In the genomic region with DNA sequence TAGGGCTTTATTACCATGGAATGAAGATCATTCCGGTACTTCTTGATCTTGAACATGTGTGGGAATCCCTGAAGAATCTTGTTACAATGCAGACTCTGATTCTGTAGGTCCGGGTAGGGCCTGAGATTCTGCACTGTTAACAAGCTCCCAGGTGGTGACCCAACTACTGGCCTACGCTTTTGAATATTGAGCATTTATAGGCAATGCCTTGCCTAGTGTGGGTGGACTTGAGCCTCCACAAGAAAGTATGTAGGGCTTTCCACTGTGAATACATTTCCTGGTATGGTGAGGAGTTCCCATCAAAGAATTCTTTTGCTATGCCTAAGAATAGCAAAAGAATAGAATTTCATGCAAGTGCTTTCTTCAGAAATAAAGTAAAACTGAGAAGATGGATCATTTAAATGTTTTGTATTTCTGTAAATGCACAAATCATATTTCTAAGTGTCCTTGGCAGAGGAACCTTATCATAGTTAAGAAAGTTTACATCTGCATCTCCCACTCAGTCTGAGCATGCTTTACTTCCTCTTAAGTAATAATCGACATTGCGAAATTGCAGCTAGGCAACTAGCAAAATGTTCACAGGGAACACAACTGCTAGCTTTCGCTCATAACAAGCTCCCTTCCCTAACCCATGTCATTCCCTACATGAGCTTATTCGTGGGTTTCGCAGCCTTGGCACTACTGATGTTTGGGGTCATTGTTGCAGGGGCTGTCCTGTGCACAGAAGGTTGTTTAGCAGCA, we compare ENCODE assay signal across 12 cellular contexts.
DNase-seq lines count a peak whose midpoint lies in the region; ATAC-seq and TF ChIP-seq lines count a peak whose summit lies in the region.
"Had no signal": no experiment of that assay in that cellular context is flagged by ENCODE, and none has a peak within 500 bp of the region (broad histone marks: within the 10 kb centered on the region; RNA-seq: fewer than 3 reads in every experiment).

No MANE protein-coding gene starts in this region.

- H3K9ac ChIP-seq in SK-N-SH, result no peak overlapping the region

- peak overlapping the region; percentile 46 for H3K4me2 ChIP-seq in SK-N-SH

- H3K27me3 Mint-ChIP-seq in type B pancreatic cell, result no peaks in the 10 kb centered on the region
- H3K27me3 Mint-ChIP-seq: B cell, memory B cell had no signal

- H2AFZ ChIP-seq in SK-N-SH (ENCODE audit: low read depth), result peak overlapping the region; percentile 20; the same call in 1 of the 2 replicates

- no peak overlapping the region for H3K4me3 ChIP-seq in SK-N-SH (ENCODE audit: low read depth in 2 of 2, low read length in 1 of 2)
- no peak overlapping the region for H3K4me3 ChIP-seq in astrocyte of the spinal cord (ENCODE audit: low read depth, low read length)

- peaks cover 0 to 27% of the 10 kb centered on the region in 2 experiments; a peak in 3 of 4 replicates for H3K4me1 ChIP-seq in SK-N-SH (ENCODE audit: control insufficient read depth in 1 of 2, insufficient read depth in 2 of 2, low read depth in 1 of 2, low read length in 1 of 2)

- no peaks in the 10 kb centered on the region for H3K27me3 ChIP-seq in SK-N-SH (ENCODE audit: insufficient read depth)

- peak overlapping the region in 1 of 2 experiments; percentile 96; a peak in 2 of 4 replicates for H3K27ac ChIP-seq in SK-N-SH (ENCODE audit: low read depth in 2 of 2, low read length in 1 of 2)

- no peaks in the 10 kb centered on the region for H3K79me2 ChIP-seq in SK-N-SH (ENCODE audit: insufficient read depth)

- no peaks in the 10 kb centered on the region for H3K36me3 ChIP-seq in SK-N-SH (replicated peaks in 1 of 2; ENCODE audit: control insufficient read depth in 1 of 2, insufficient read depth in 2 of 2, low read length in 1 of 2)

- POLR2A ChIA-PET in SK-N-SH (lab: Yijun Ruan, JAX), result no interaction called here

- H3K4me1 Mint-ChIP-seq in type B pancreatic cell (ENCODE audit: unreplicated experiment), result peaks cover 4% of the 10 kb centered on the region
- H3K4me1 Mint-ChIP-seq: B cell, memory B cell had no signal

- CTCF ChIA-PET in SK-N-SH (lab: Yijun Ruan, JAX), result no interaction called here

- H4K20me1 ChIP-seq in SK-N-SH (ENCODE audit: insufficient read depth), result no peaks in the 10 kb centered on the region

- ATAC-seq in SK-N-SH treated with all-trans-retinoic acid at 6 μM for 48 hours, result no peak
- ATAC-seq in GM21717 (IDR thresholded peaks at IDR 0.05; ENCODE audit: unreplicated experiment), result no peak

- no peak overlapping the region for H3K27ac Mint-ChIP-seq in type B pancreatic cell
- H3K27ac Mint-ChIP-seq: B cell, memory B cell had no signal

- no peak overlapping the region for H3K4me3 Mint-ChIP-seq in type B pancreatic cell
- H3K4me3 Mint-ChIP-seq: B cell, memory B cell had no signal

- TF ChIP-seq RAD21 in SK-N-SH (IDR thresholded peaks at IDR 0.05; ENCODE audit: low read length), result no peak

- no peaks in the 10 kb centered on the region for H3K9me2 ChIP-seq in SK-N-SH

- no peak for TF ChIP-seq EP300 in SK-N-SH (IDR thresholded peaks at IDR 0.05; ENCODE audit: borderline replicate concordance in 1 of 2, low read depth in 1 of 2, low read length in 1 of 2)

- no peaks in the 10 kb centered on the region for H3K9me3 ChIP-seq in SK-N-SH

- in situ Hi-C loops in astrocyte of the spinal cord (cut with HindIII; ENCODE audit: low sequenced_read_pairs), result no loop called here

- whole genome bisulfite sequencing in SK-N-SH (ENCODE audit: low lambda C conversion rate), result 52% methylated on average over 8 of the region's 8 CpGs

- no peaks in the 10 kb centered on the region for H3K9me3 Mint-ChIP-seq in type B pancreatic cell
- H3K9me3 Mint-ChIP-seq: memory B cell had no signal

- H3K36me3 Mint-ChIP-seq in type B pancreatic cell, result no peaks in the 10 kb centered on the region
- H3K36me3 Mint-ChIP-seq: memory B cell had no signal

- DNase-seq in SK-N-SH, result no peak
- peak; percentile 84 for DNase-seq in astrocyte of the spinal cord (ENCODE audit: low read depth, low spot score)
- peak; percentile 16 for DNase-seq in left kidney (ENCODE audit: low read depth, low spot score)
- no peak for DNase-seq in activated CD4-positive, alpha-beta T cell treated with anti-CD3 and anti-CD28 coated beads, Interleukin-2, amount 50 U/mL, for 48 hours
- no peak for DNase-seq in T-helper 9 cell
- DNase-seq in type B pancreatic cell (ENCODE audit: extremely low spot score, unreplicated experiment), result no peak
- DNase-seq: activated effector memory CD4-positive, alpha-beta T cell treated with anti-CD3 and anti-CD28 coated beads, Interleukin-2, amount 50 U/mL, for 16 hours; NCI-H526 treated with DMSO at 0.1 percent for 48 hours had no signal

- no peak for TF ChIP-seq CTCF in SK-N-SH (IDR thresholded peaks at IDR 0.05)
- no peak for TF ChIP-seq CTCF in astrocyte of the spinal cord (IDR thresholded peaks at IDR 0.05; ENCODE audit: low read depth, low read length)
- TF ChIP-seq CTCF in type B pancreatic cell (conservative IDR thresholded peaks at IDR 0.05), result no peak

- H3F3A ChIP-seq in SK-N-SH (replicated peaks; ENCODE audit: insufficient read depth), result peaks cover 18% of the 10 kb centered on the region

TF ChIP-seq in SK-N-SH, 30 proteins besides CTCF, POLR2A, EP300 and RAD21 (continues in another document):
- TF ChIP-seq, protein P1, sequence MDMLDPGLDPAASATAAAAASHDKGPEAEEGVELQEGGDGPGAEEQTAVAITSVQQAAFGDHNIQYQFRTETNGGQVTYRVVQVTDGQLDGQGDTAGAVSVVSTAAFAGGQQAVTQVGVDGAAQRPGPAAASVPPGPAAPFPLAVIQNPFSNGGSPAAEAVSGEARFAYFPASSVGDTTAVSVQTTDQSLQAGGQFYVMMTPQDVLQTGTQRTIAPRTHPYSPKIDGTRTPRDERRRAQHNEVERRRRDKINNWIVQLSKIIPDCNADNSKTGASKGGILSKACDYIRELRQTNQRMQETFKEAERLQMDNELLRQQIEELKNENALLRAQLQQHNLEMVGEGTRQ (IDR thresholded peaks at IDR 0.05; ENCODE audit: borderline replicate concordance, low read depth, low read length), result no peak
- no peak for TF ChIP-seq USF1 (IDR thresholded peaks at IDR 0.05; ENCODE audit: borderline replicate concordance, low read depth)
- no peak for TF ChIP-seq MXI1 (IDR thresholded peaks at IDR 0.05; ENCODE audit: low read depth, low read length)
- no peak for TF ChIP-seq TEAD4 (IDR thresholded peaks at IDR 0.05; ENCODE audit: borderline replicate concordance, insufficient read depth)
- TF ChIP-seq RCOR1 (IDR thresholded peaks at IDR 0.05; ENCODE audit: low read length), result no peak
- TF ChIP-seq MEF2A (IDR thresholded peaks at IDR 0.05; ENCODE audit: borderline replicate concordance, low read depth), result no peak
- TF ChIP-seq YY1 (IDR thresholded peaks at IDR 0.05; ENCODE audit: low read depth), result no peak
- TF ChIP-seq EZH2phosphoT487 (IDR thresholded peaks at IDR 0.05; ENCODE audit: borderline replicate concordance, low read depth), result no peak
- TF ChIP-seq JUND (IDR thresholded peaks at IDR 0.05), result no peak
- no peak for TF ChIP-seq NFIC (IDR thresholded peaks at IDR 0.05; ENCODE audit: borderline replicate concordance)
- TF ChIP-seq POLR2AphosphoS5 (IDR thresholded peaks at IDR 0.05; ENCODE audit: low read depth, low read length), result no peak

TF ChIP-seq in SK-N-SH treated with all-trans-retinoic acid at 6 μM for 48 hours, 23 proteins besides CTCF, POLR2A, EP300 and RAD21 (continues in another document):
- TF ChIP-seq TCF4 (CRISPR knock-in tag; IDR thresholded peaks at IDR 0.05; ENCODE audit: borderline replicate concordance) (no peak), SNAI2 (CRISPR knock-in tag; IDR thresholded peaks at IDR 0.05) (no peak), CSDC2 (CRISPR knock-in tag; IDR thresholded peaks at IDR 0.05) (no peak), GLIS3 (CRISPR knock-in tag; IDR thresholded peaks at IDR 0.05) (no peak), BACH2 (CRISPR knock-in tag; IDR thresholded peaks at IDR 0.05; ENCODE audit: borderline replicate concordance) (no peak), ESRRG (CRISPR knock-in tag; IDR thresholded peaks at IDR 0.05) (no peak), TSHZ2 (CRISPR knock-in tag; IDR thresholded peaks at IDR 0.05) (no peak)
- TF ChIP-seq, protein P2, sequence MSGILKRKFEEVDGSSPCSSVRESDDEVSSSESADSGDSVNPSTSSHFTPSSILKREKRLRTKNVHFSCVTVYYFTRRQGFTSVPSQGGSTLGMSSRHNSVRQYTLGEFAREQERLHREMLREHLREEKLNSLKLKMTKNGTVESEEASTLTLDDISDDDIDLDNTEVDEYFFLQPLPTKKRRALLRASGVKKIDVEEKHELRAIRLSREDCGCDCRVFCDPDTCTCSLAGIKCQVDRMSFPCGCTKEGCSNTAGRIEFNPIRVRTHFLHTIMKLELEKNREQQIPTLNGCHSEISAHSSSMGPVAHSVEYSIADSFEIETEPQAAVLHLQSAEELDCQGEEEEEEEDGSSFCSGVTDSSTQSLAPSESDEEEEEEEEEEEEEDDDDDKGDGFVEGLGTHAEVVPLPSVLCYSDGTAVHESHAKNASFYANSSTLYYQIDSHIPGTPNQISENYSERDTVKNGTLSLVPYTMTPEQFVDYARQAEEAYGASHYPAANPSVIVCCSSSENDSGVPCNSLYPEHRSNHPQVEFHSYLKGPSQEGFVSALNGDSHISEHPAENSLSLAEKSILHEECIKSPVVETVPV (CRISPR knock-in tag; IDR thresholded peaks at IDR 0.05), result no peak

Comparison
In these comparisons a context has a peak if more than half of its experiments do, and no peak if none do; other contexts are left out.
1. DNase-seq: peak in astrocyte of the spinal cord (single experiment) and left kidney (single experiment); none in SK-N-SH (single experiment), activated CD4-positive, alpha-beta T cell treated with anti-CD3 and anti-CD28 coated beads, Interleukin-2, amount 50 U/mL, for 48 hours (0 of 2), T-helper 9 cell (single experiment) and type B pancreatic cell (single experiment).